ENCODE assay signal across 19 cellular contexts in the genomic region with DNA sequence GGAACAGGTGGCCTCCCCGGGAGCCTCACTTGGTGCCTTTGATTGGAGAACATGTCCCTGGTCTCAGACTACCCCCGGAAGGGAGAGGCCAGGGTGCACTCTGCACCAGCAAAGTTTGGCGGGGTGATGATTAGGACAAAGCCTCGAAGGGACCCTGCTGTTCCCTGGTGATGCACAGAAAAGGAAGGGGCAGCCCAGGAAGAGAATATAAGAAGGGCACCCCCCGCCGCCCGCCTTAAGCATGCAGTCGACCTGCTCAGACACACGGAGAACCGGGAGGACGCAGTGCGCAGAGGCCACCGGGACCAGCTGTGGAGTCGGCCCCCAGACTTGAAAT. TPM values are rescaled to one million over a fixed set of nuclear protein-coding genes. Genes with fewer than 3 reads are reported as not detected.
A peak's percentile ranks its signal among the peaks of the same experiment; 100 is the strongest.
DNase-seq lines count a peak whose midpoint lies in the region; ATAC-seq and TF ChIP-seq lines count a peak whose summit lies in the region.
"Had no signal": no experiment of that assay in that cellular context is flagged by ENCODE, and none has a peak within 500 bp of the region (broad histone marks: within the 10 kb centered on the region; RNA-seq: fewer than 3 reads in every experiment).

No MANE protein-coding gene starts in this region.

- DNase-seq in cardiac muscle cell (ENCODE audit: low read depth in 1 of 2, low spot score in 1 of 2) (no peak), heart left ventricle (no peak), adrenal gland (peak in 1 of 7 donors; percentile 44), WERI-Rb-1 (no peak)
- DNase-seq in stimulated activated naive CD4-positive, alpha-beta T cell treated with Interleukin-2 at 50 U/mL for 16 hours (lab: John Stamatoyannopoulos, UW): no peak
- DNase-seq: 8988T, Caco-2, DMS53, MG63, NCI-H1105, NCI-H187 treated with DMSO at 0.1 percent for 48 hours, NCI-H446, NCI-H774, SHP77 had no signal

- H3K27ac ChIP-seq in cardiac muscle cell: peak overlapping the region; percentile 86
- peak overlapping the region in 4 of 12 donors; percentile 35 to 74 (median 68) for H3K27ac ChIP-seq in heart left ventricle
- H3K27ac ChIP-seq in adrenal gland: peak overlapping the region; percentile 60 to 93 (median 84)
- H3K27ac ChIP-seq in liver (ENCODE audit: low read depth in 1 of 2, low read length in 2 of 2): peak overlapping the region; percentile 82 to 96
- peak overlapping the region; percentile 55 for H3K27ac ChIP-seq in subcutaneous abdominal adipose tissue (ENCODE audit: low read depth, low read length)
- no peak overlapping the region for H3K27ac ChIP-seq in WERI-Rb-1
- H3K27ac ChIP-seq: KMS-11 had no signal

- TF ChIP-seq RAD21 in liver (IDR thresholded peaks at IDR 0.05): no peak

- H3K9me3 ChIP-seq in cardiac muscle cell (ENCODE audit: low read depth) (no peaks in the 10 kb centered on the region), heart left ventricle (no peaks in the 10 kb centered on the region), adrenal gland (replicated peaks in 1 of 3) (no peaks in the 10 kb centered on the region), liver (ENCODE audit: control insufficient read depth in 4 of 4, low read length in 3 of 4) (no peaks in the 10 kb centered on the region), subcutaneous abdominal adipose tissue (ENCODE audit: control insufficient read depth in 5 of 5, low read length in 5 of 5) (no peaks in the 10 kb centered on the region), WERI-Rb-1 (ENCODE audit: severe bottlenecking) (no peaks in the 10 kb centered on the region)
- H3K9me3 ChIP-seq: Caco-2, MG63 had no signal

- H3K27me3 ChIP-seq in cardiac muscle cell (no peaks in the 10 kb centered on the region), heart left ventricle (no peaks in the 10 kb centered on the region), adrenal gland (no peaks in the 10 kb centered on the region), liver (ENCODE audit: control insufficient read depth in 4 of 4, insufficient read depth in 4 of 4, low read length in 3 of 4) (no peaks in the 10 kb centered on the region), subcutaneous abdominal adipose tissue (ENCODE audit: control insufficient read depth in 5 of 5, insufficient read depth in 4 of 5, low read length in 5 of 5) (no peaks in the 10 kb centered on the region), WERI-Rb-1 (ENCODE audit: insufficient read depth, low read depth, severe bottlenecking) (no peaks in the 10 kb centered on the region)
- H3K27me3 ChIP-seq: MG63 had no signal

- H3K4me3 ChIP-seq in cardiac muscle cell: no peak overlapping the region
- no peak overlapping the region for H3K4me3 ChIP-seq in heart left ventricle
- H3K4me3 ChIP-seq in adrenal gland: peak overlapping the region in 1 of 4 donors; percentile 12
- no peak overlapping the region for H3K4me3 ChIP-seq in liver (ENCODE audit: low read depth in 1 of 3, low read length in 3 of 3)
- peak overlapping the region in 1 of 5 donors; percentile 6 for H3K4me3 ChIP-seq in subcutaneous abdominal adipose tissue (ENCODE audit: low read depth in 1 of 5, low read length in 5 of 5)
- H3K4me3 ChIP-seq in WERI-Rb-1 (ENCODE audit: low read depth, low read length): no peak overlapping the region
- H3K4me3 ChIP-seq: MG63 had no signal

- TF ChIP-seq POLR2A in heart left ventricle (IDR thresholded peaks at IDR 0.05): no peak
- TF ChIP-seq POLR2A in adrenal gland (IDR thresholded peaks at IDR 0.05): no peak

- ATAC-seq in heart left ventricle: no peak
- no peak for ATAC-seq in HG03196 (IDR thresholded peaks at IDR 0.05; ENCODE audit: unreplicated experiment)
- ATAC-seq: Panc1 had no signal

- H3K4me1 ChIP-seq in cardiac muscle cell (ENCODE audit: low read depth) (peaks cover 26% of the 10 kb centered on the region), heart left ventricle (peaks cover 0 to 53% (median 27%) of the 10 kb centered on the region in 12 donors), adrenal gland (replicated peaks in 1 of 2) (peaks cover 64 to 79% of the 10 kb centered on the region in 2 donors), liver (ENCODE audit: control insufficient read depth in 4 of 4, insufficient read depth in 4 of 4, low read length in 3 of 4) (peaks cover 32 to 71% (median 63%) of the 10 kb centered on the region in 4 donors), subcutaneous abdominal adipose tissue (ENCODE audit: control insufficient read depth in 5 of 5, insufficient read depth in 5 of 5, low read length in 5 of 5) (peaks cover 8 to 69% (median 58%) of the 10 kb centered on the region in 5 donors)

- 82 to 88% (median 86%) methylated on average over 12 to 14 of the region's 14 CpGs for WGBS in heart left ventricle, 4 donors
- 48 to 74% (median 57%) methylated on average over 12 to 14 of the region's 14 CpGs for WGBS in adrenal gland, 4 donors
- WGBS in liver: 89% methylated on average over 14 of the region's 14 CpGs

- no peak overlapping the region for H3K9ac ChIP-seq in liver (ENCODE audit: low read depth in 1 of 2, low read length in 2 of 2)
- no peak overlapping the region for H3K9ac ChIP-seq in subcutaneous abdominal adipose tissue (ENCODE audit: low read length in 5 of 5)
- H3K9ac ChIP-seq: KMS-11 had no signal

- TF ChIP-seq CTCF in cardiac muscle cell (IDR thresholded peaks at IDR 0.05; ENCODE audit: low read depth, low read length): no peak
- TF ChIP-seq CTCF in heart left ventricle (IDR thresholded peaks at IDR 0.05): peak in 2 of 12 donors; percentile 0 to 1
- no peak for TF ChIP-seq CTCF in adrenal gland (IDR thresholded peaks at IDR 0.05)
- TF ChIP-seq CTCF in liver (IDR thresholded peaks at IDR 0.05; ENCODE audit: low read depth, low read length, missing input control): no peak
- no peak for TF ChIP-seq CTCF in WERI-Rb-1 (IDR thresholded peaks at IDR 0.05; ENCODE audit: low read depth, low read length)

- intact Hi-C loops in heart left ventricle (cut with DNase I): loop anchor here in 1 of 10 donors (10.0 kb wide), 1 partner anchor 48 kb away; no protein-coding TSS in a partner anchor
- intact Hi-C loops in adrenal gland (cut with DNase I): no loop called here

- H3K36me3 ChIP-seq in cardiac muscle cell (no peaks in the 10 kb centered on the region), heart left ventricle (no peaks in the 10 kb centered on the region), adrenal gland (replicated peaks in 1 of 2) (peaks cover 0 to 5% of the 10 kb centered on the region in 2 donors), liver (ENCODE audit: control insufficient read depth in 4 of 4, insufficient read depth in 3 of 4, low read depth in 1 of 4, low read length in 3 of 4) (peaks cover 2 to 10% (median 3%) of the 10 kb centered on the region in 4 donors), subcutaneous abdominal adipose tissue (ENCODE audit: control insufficient read depth in 5 of 5, insufficient read depth in 5 of 5, low read length in 5 of 5) (peaks cover 0 to 16% (median 6%) of the 10 kb centered on the region in 5 donors), WERI-Rb-1 (peaks cover 8% of the 10 kb centered on the region)

TF ChIP-seq in liver, 16 proteins besides CTCF, POLR2A, EP300 and RAD21:
- TF ChIP-seq NR2F2 (IDR thresholded peaks at IDR 0.05) (no peak), GABPA (IDR thresholded peaks at IDR 0.05 in 1 of 2, conservative IDR thresholded peaks at IDR 0.05 in 1 of 2) (no peak)
TF ChIP-seq in liver: peak in this region for 0.

RNA-seq across cellular contexts. Expression of gene SCARB1, which starts 6.9 kb away (rescaled TPM):
- total RNA-seq in cardiac muscle cell: 37.7 and 37.9 TPM in 2 replicates
- polyA plus RNA-seq in cardiac muscle cell: 42.5 and 46.3 TPM in 2 replicates
- total RNA-seq in heart left ventricle: 10 to 100 TPM in 8 of 9 donors, 1 to 10 TPM in 1; 6.9 to 21.7 (median 15.2) TPM
- polyA plus RNA-seq in heart left ventricle: 1 to 10 TPM; 8.3 to 8.8 TPM
- 1,000 to 10,000 TPM in 5 of 8 donors, 100 to 1,000 TPM in 3; 646 to 8,580 (median 1,325) TPM for total RNA-seq in adrenal gland
- 1,000 to 10,000 TPM in 2 of 3 donors, 100 to 1,000 TPM in 1; 213 to 5,784 (median 1,664) TPM for polyA plus RNA-seq in adrenal gland
- 100 to 1,000 TPM in 1 of 2 donors, 10 to 100 TPM in 1; 85.3 to 169 TPM for total RNA-seq in liver
- 100 to 1,000 TPM; 112 to 289 TPM for polyA plus RNA-seq in liver

RNA-seq across cellular contexts. Expression of gene UBC, which starts 57.6 kb away (rescaled TPM):
- 831 and 1,139 TPM in 2 replicates for total RNA-seq in cardiac muscle cell
- 897 and 1,281 TPM in 2 replicates for polyA plus RNA-seq in cardiac muscle cell
- 1,000 to 10,000 TPM in 8 of 9 donors, 100 to 1,000 TPM in 1; 811 to 2,185 (median 1,239) TPM for total RNA-seq in heart left ventricle
- 1,000 to 10,000 TPM; 1,238 to 1,403 TPM for polyA plus RNA-seq in heart left ventricle
- 1,000 to 10,000 TPM in 4 of 8 donors, 100 to 1,000 TPM in 4; 896 to 1,700 (median 1,052) TPM for total RNA-seq in adrenal gland
- 1,000 to 10,000 TPM in 2 of 3 donors, 100 to 1,000 TPM in 1; 797 to 1,499 (median 1,129) TPM for polyA plus RNA-seq in adrenal gland
- 100 to 1,000 TPM; 503 to 624 TPM for total RNA-seq in liver
- polyA plus RNA-seq in liver: 100 to 1,000 TPM; 385 to 434 TPM
